ENCODE assay signal across 8 cellular contexts in the genomic region with DNA sequence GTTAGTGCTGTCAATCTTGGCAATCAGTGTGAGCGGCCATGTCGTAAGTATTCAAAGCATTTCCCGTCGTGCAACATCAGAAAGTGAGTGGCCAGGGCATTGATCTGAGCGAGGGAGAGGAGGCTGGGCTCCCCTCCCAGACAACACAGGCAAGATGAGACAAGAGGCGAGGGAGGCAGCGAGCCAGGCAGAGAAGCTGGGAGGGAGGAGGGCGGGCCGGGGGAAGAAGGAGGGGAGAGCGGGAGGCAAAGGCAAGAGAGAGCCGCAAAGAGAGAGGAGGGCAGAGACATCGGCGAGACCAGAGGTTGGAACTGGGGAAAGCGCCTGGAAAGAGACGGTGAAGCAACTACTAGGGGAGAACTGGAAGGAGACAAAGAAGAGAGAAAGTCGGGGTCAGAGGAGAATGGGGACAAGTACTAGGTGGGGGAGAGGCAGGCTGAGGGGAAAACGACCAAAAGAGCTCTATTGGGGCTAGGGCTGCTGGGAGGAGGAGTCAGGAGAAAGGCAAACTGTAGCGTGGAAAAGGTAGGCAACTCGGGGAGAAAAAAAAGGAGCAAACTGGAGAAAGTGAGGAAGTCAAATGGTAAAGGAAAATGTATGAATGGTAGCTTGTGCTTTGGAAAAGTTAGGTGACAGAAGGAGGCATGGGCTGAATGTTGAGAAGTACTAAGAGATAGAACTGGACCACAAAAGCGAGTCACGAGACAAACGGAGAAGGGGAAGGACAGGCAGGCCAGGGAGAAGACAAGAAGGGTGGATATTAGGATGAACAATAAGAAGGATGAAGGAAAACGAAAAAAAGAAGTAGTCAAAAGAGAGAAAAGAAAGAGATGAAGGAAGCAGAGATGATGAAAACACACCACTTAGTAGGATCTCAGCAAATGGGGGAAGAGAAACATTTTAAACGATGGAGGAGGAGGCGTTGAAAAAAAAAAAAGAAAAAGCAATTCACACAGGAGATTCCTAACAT.
A peak's percentile ranks its signal among the peaks of the same experiment; 100 is the strongest.
DNase-seq lines count a peak whose midpoint lies in the region; ATAC-seq and TF ChIP-seq lines count a peak whose summit lies in the region.

No MANE protein-coding gene starts in this region.

- H3K27me3 ChIP-seq in mammary epithelial cell (ENCODE audit: insufficient read depth, low read length) (peaks cover 46% of the 10 kb centered on the region), kidney epithelial cell (ENCODE audit: control insufficient read depth, insufficient read depth, low read length) (peaks cover 39% of the 10 kb centered on the region), thoracic aorta (replicated peaks; ENCODE audit: insufficient read depth) (peaks cover 21% of the 10 kb centered on the region)

- peaks cover 33% of the 10 kb centered on the region for H3K4me1 ChIP-seq in mammary epithelial cell (ENCODE audit: insufficient read depth, low read length)
- peaks cover 13 to 34% of the 10 kb centered on the region in 2 donors for H3K4me1 ChIP-seq in thoracic aorta (ENCODE audit: control insufficient read depth in 1 of 2, low read depth in 2 of 2)

- peak overlapping the region; percentile 33 for H3K4me3 ChIP-seq in AG09309 (ENCODE audit: control insufficient read depth, low read depth, low read length)
- H3K4me3 ChIP-seq in mammary epithelial cell (replicated peaks in 1 of 3; ENCODE audit: insufficient read depth in 1 of 3, low read depth in 2 of 3, low read length in 3 of 3), result peak overlapping the region; percentile 64 to 75 (median 65)
- H3K4me3 ChIP-seq in kidney epithelial cell (ENCODE audit: low read depth, low read length), result peak overlapping the region; percentile 68
- H3K4me3 ChIP-seq in thoracic aorta, result peak overlapping the region; percentile 78

- in situ Hi-C loops in mammary epithelial cell (cut with MboI; ENCODE audit: low sequenced_read_pairs in 2 of 2), result loop anchor here (25.0 kb wide), 2 partner anchors 771 to 821 kb away; no protein-coding TSS in a partner anchor

- no peak for TF ChIP-seq CTCF in AG09309 (IDR thresholded peaks at IDR 0.05; ENCODE audit: control insufficient read depth, insufficient read depth, low read depth, low read length, missing control alignments)
- TF ChIP-seq CTCF in mammary epithelial cell (conservative IDR thresholded peaks at IDR 0.05 in 1 of 2, IDR thresholded peaks at IDR 0.05 in 1 of 2; ENCODE audit: extremely low read depth in 1 of 2, insufficient read depth in 1 of 2, low read depth in 1 of 2, low read length in 2 of 2), result no peak
- TF ChIP-seq CTCF in kidney epithelial cell (IDR thresholded peaks at IDR 0.05; ENCODE audit: insufficient read depth, low read length, poor library complexity, severe bottlenecking), result no peak
- no peak for TF ChIP-seq CTCF in thoracic aorta (IDR thresholded peaks at IDR 0.05)

- intact Hi-C loops in mammary epithelial cell (cut with micrococcal nuclease), result loop anchor here (2.0 to 5.0 kb wide), 8 partner anchors 97 to 639 kb away; partner anchors contain the start of gene SOX6

- H3K27ac ChIP-seq in mammary epithelial cell (ENCODE audit: insufficient read depth, low read depth, low read length) (no peak overlapping the region), thoracic aorta (peak overlapping the region; percentile 10 to 16)

- no peaks in the 10 kb centered on the region for H3K9me3 ChIP-seq in mammary epithelial cell (replicated peaks; ENCODE audit: insufficient read depth, low read length)
- no peaks in the 10 kb centered on the region for H3K9me3 ChIP-seq in thoracic aorta

- ATAC-seq in thoracic aorta (ENCODE audit: insufficient number of reproducible peaks, low FRiP score, low read depth) (no peak), HG03439 (IDR thresholded peaks at IDR 0.05; ENCODE audit: unreplicated experiment) (no peak), HG02970 (IDR thresholded peaks at IDR 0.05; ENCODE audit: low FRiP score, unreplicated experiment) (no peak)

- no peak for DNase-seq in AG09309 (ENCODE audit: low read depth)
- peak; percentile 98 for DNase-seq in NCI-H1105 treated with DMSO at 0.1 percent for 48 hours (lab: John Stamatoyannopoulos, UW)
- DNase-seq in mammary epithelial cell, result peak; percentile 88
- no peak for DNase-seq in kidney epithelial cell (ENCODE audit: low read depth)
- DNase-seq in thoracic aorta (ENCODE audit: low spot score), result no peak
- DNase-seq in NCI-H187 treated with DMSO at 0.1 percent for 48 hours (lab: John Stamatoyannopoulos, UW), result no peak

- peak overlapping the region; percentile 89 for H2AFZ ChIP-seq in mammary epithelial cell (ENCODE audit: low read depth, low read length)

- H3K4me2 ChIP-seq in mammary epithelial cell (ENCODE audit: insufficient read depth, low read depth, low read length), result peak overlapping the region; percentile 97

- CTCF ChIA-PET in mammary epithelial cell (lab: Charles Lee; ENCODE audit: low non-redundant PET), result interaction anchor here (0.6 kb wide), 1 partner anchor 567 kb away, joined by 6 read pairs; no protein-coding TSS in a partner anchor

- no peaks in the 10 kb centered on the region for H3K79me2 ChIP-seq in mammary epithelial cell (ENCODE audit: insufficient read depth, low read length)

- no peaks in the 10 kb centered on the region for H4K20me1 ChIP-seq in mammary epithelial cell (ENCODE audit: insufficient read depth, low read length)

- no peaks in the 10 kb centered on the region for H3K36me3 ChIP-seq in mammary epithelial cell (ENCODE audit: insufficient read depth, low read length)
- H3K36me3 ChIP-seq in kidney epithelial cell (ENCODE audit: control insufficient read depth, insufficient read depth, low read length), result no peaks in the 10 kb centered on the region
- no peaks in the 10 kb centered on the region for H3K36me3 ChIP-seq in thoracic aorta

- no peak overlapping the region for H3K9ac ChIP-seq in mammary epithelial cell (ENCODE audit: insufficient read depth, low read length)

- dilution Hi-C loops in mammary epithelial cell (cut with HindIII; ENCODE audit: low sequenced_read_pairs), result no loop called here

- 58% methylated on average over 7 of the region's 25 CpGs for WGBS in mammary epithelial cell (ENCODE audit: low coverage, missing lambda C conversion rate)

- BruUV-seq in mammary epithelial cell (replicated peaks; lab: Mats Ljungman, UMichigan), result no TSS peak

Comparison
In these comparisons a context has a peak if more than half of its experiments do, and no peak if none do; other contexts are left out.
1. DNase-seq: peak in NCI-H1105 treated with DMSO at 0.1 percent for 48 hours (single experiment) and mammary epithelial cell (single experiment); none in AG09309 (single experiment), kidney epithelial cell (single experiment), thoracic aorta (single experiment) and NCI-H187 treated with DMSO at 0.1 percent for 48 hours (single experiment).
2. Peak in every context shown above with its lines, with median percentiles within 50 percentile points of each other: H3K4me3 ChIP-seq.